14 cellular contexts compared by ENCODE assay signal in the genomic region with DNA sequence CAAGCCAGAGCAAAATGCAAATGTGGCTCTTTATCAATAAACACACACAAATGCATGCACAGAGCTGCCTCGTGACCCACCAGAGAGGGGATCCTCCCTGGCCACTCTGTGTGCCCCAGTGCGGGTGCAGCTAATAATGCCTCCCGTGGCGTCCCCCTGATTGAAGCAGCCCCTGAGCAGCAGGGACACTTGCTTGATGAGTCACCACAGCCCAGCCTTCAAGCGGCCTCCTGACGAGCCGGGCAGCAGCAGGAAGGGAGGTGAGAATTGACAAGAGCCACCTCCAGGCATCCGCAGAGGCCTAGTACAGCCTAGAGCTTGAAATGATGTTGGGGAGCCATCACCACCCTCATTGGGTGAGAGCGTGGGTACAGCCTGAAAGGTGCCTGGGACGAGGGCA.
DNase-seq lines count a peak whose midpoint lies in the region; ATAC-seq and TF ChIP-seq lines count a peak whose summit lies in the region.
"Had no signal": no experiment of that assay in that cellular context is flagged by ENCODE, and none has a peak within 500 bp of the region (broad histone marks: within the 10 kb centered on the region; RNA-seq: fewer than 3 reads in every experiment).

No MANE protein-coding gene starts in this region.

- no peaks in the 10 kb centered on the region for H3K27me3 Mint-ChIP-seq in activated CD4-positive, alpha-beta T cell treated with anti-CD3 and anti-CD28 coated beads, Interleukin-2, amount 10 ng/mL, durations not matched to agents 7 days and 5 days
- H3K27me3 Mint-ChIP-seq in T-helper 2 cell treated with Interferon-gamma antibody and Interleukin-4, amounts not matched to agents 5 μg/mL and 100 μg/mL, for 36 hours (ENCODE audit: low read depth), result no peaks in the 10 kb centered on the region

- TF ChIP-seq CTCF in dorsolateral prefrontal cortex (IDR thresholded peaks at IDR 0.05 in 54 of 56, conservative IDR thresholded peaks at IDR 0.05 in 2 of 56; ENCODE audit: low read depth in 1 of 56, partially characterized antibody in 56 of 56), result no peak

- no peak for ATAC-seq in HG03095 (IDR thresholded peaks at IDR 0.05; ENCODE audit: unreplicated experiment)

- peaks cover 5% of the 10 kb centered on the region for H3K9me3 Mint-ChIP-seq in activated CD4-positive, alpha-beta T cell treated with anti-CD3 and anti-CD28 coated beads, Interleukin-2, amount 10 ng/mL, durations not matched to agents 7 days and 5 days
- no peaks in the 10 kb centered on the region for H3K9me3 Mint-ChIP-seq in T-helper 2 cell treated with Interferon-gamma antibody and Interleukin-4, amounts not matched to agents 5 μg/mL and 100 μg/mL, for 36 hours

- no peak for DNase-seq in activated CD4-positive, alpha-beta T cell treated with anti-CD3 and anti-CD28 coated beads, Interleukin-2, amount 10 ng/mL, durations not matched to agents 7 days and 5 days
- no peak for DNase-seq in activated CD4-positive, alpha-beta T cell treated with anti-CD3 and anti-CD28 coated beads, Interleukin-2, amount 50 U/mL, for 48 hours
- DNase-seq in T-helper 2 cell treated with Interferon-gamma antibody and Interleukin-4, amounts not matched to agents 5 μg/mL and 100 μg/mL, for 36 hours (ENCODE audit: low spot score), result no peak
- peak in 1 of 10 donors; percentile 56 for DNase-seq in dorsolateral prefrontal cortex
- DNase-seq in stimulated activated CD8-positive, alpha-beta memory T cell treated with anti-CD3 and anti-CD28 coated beads, Interleukin-12 subunit alpha, Interleukin-12 subunit beta, amount 100 ng/mL, for 4 hours (ENCODE audit: low read depth), result peak; percentile 25
- no peak for DNase-seq in stimulated activated naive CD4-positive, alpha-beta T cell treated with Interleukin-2 at 50 U/mL for 16 hours (lab: John Stamatoyannopoulos, UW)
- DNase-seq in NCI-H2081 treated with DMSO at 0.1 percent for 48 hours (lab: John Stamatoyannopoulos, UW), result no peak
- DNase-seq: activated naive CD4-positive, alpha-beta T cell treated with anti-CD3 and anti-CD28 coated beads, Interleukin-2, amount 50 U/mL, for 16 hours had no signal

- CTCF ChIA-PET in activated CD4-positive, alpha-beta T cell treated with anti-CD3 and anti-CD28 coated beads, Interleukin-2, amount 10 ng/mL, durations not matched to agents 7 days and 5 days (lab: Charles Lee), result interaction anchor here (1.1 to 4.0 kb wide), 2 partner anchors 71 to 139 kb away, joined by 3 to 17 read pairs; no protein-coding TSS in a partner anchor

- peak overlapping the region; percentile 99 for H3K27ac Mint-ChIP-seq in activated CD4-positive, alpha-beta T cell treated with anti-CD3 and anti-CD28 coated beads, Interleukin-2, amount 10 ng/mL, durations not matched to agents 7 days and 5 days
- H3K27ac Mint-ChIP-seq in T-helper 2 cell treated with Interferon-gamma antibody and Interleukin-4, amounts not matched to agents 5 μg/mL and 100 μg/mL, for 36 hours, result peak overlapping the region; percentile 82

- POLR2A ChIA-PET in activated CD4-positive, alpha-beta T cell treated with anti-CD3 and anti-CD28 coated beads, Interleukin-2, amount 10 ng/mL, durations not matched to agents 7 days and 5 days (lab: Charles Lee), result no interaction called here

- no peak overlapping the region for H3K4me3 ChIP-seq in dorsolateral prefrontal cortex
- H3K4me3 ChIP-seq: hepatocyte, SK-N-MC, skin epidermis, suprapubic skin had no signal

- H3K4me1 Mint-ChIP-seq in activated CD4-positive, alpha-beta T cell treated with anti-CD3 and anti-CD28 coated beads, Interleukin-2, amount 10 ng/mL, durations not matched to agents 7 days and 5 days, result peaks cover 90% of the 10 kb centered on the region
- peaks cover 74% of the 10 kb centered on the region for H3K4me1 Mint-ChIP-seq in T-helper 2 cell treated with Interferon-gamma antibody and Interleukin-4, amounts not matched to agents 5 μg/mL and 100 μg/mL, for 36 hours (ENCODE audit: low read depth)

- intact Hi-C loops in dorsolateral prefrontal cortex (cut with DNase I), result loop anchor here in 1 of 2 donors (5.0 to 10.0 kb wide), 2 partner anchors 231 to 347 kb away; a partner anchor contains a TSS

- no peak overlapping the region for H3K4me3 Mint-ChIP-seq in activated CD4-positive, alpha-beta T cell treated with anti-CD3 and anti-CD28 coated beads, Interleukin-2, amount 10 ng/mL, durations not matched to agents 7 days and 5 days
- H3K4me3 Mint-ChIP-seq in T-helper 2 cell treated with Interferon-gamma antibody and Interleukin-4, amounts not matched to agents 5 μg/mL and 100 μg/mL, for 36 hours, result peak overlapping the region; percentile 80

- H3K27me3 ChIP-seq in dorsolateral prefrontal cortex, result no peaks in the 10 kb centered on the region
- H3K27me3 ChIP-seq: hepatocyte, neutrophil, suprapubic skin had no signal

- peaks cover 42% of the 10 kb centered on the region for H3K36me3 Mint-ChIP-seq in activated CD4-positive, alpha-beta T cell treated with anti-CD3 and anti-CD28 coated beads, Interleukin-2, amount 10 ng/mL, durations not matched to agents 7 days and 5 days (ENCODE audit: low read depth)
- peaks cover 33% of the 10 kb centered on the region for H3K36me3 Mint-ChIP-seq in T-helper 2 cell treated with Interferon-gamma antibody and Interleukin-4, amounts not matched to agents 5 μg/mL and 100 μg/mL, for 36 hours (ENCODE audit: low read depth)

- H3K27ac ChIP-seq in dorsolateral prefrontal cortex, result peak overlapping the region in 34 of 59 donors; percentile 1 to 82 (median 41)
- H3K27ac ChIP-seq: hepatocyte, neutrophil, SK-N-MC, suprapubic skin had no signal
